Comparison of ENCODE assay signal across 9 cellular contexts in the genomic region with DNA sequence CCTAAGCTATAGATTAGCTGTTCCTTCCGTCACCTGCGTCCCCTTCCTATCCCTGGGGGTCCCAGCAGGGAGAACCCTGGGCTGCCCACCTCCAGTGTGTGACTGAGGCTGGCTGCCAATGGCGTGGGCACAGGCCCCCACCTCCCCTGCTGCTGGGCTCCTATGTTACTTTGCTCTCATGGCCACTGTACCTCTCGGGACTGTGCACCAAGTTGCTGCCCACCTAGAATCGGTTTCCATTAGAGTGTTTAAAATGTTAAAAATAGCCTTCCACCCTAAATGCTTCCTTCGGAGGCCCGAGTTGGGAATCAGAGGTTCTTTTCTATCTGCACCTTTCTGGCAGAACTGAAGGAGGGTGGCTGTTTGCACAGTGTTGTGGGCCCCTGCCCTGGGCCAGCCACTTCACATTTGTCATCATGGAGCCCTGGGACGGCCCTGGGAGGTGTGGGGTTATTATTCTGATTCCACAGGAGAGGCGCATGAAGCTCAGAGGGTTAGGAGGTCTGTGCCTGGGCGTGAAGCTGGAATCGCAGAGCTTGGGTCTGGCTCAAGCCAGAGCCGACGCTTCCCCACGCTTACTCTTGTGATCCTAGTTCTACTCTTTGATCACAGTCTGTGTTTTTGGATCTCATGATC. TPM values are rescaled to one million over a fixed set of nuclear protein-coding genes. Genes with fewer than 3 reads are reported as not detected.
DNase-seq lines count a peak whose midpoint lies in the region; ATAC-seq and TF ChIP-seq lines count a peak whose summit lies in the region.
"Had no signal": no experiment of that assay in that cellular context is flagged by ENCODE, and none has a peak within 500 bp of the region (broad histone marks: within the 10 kb centered on the region; RNA-seq: fewer than 3 reads in every experiment).

No MANE protein-coding gene starts in this region.

- CTCF ChIA-PET in activated CD4-positive, alpha-beta memory T cell treated with anti-CD3 and anti-CD28 coated beads for 36 hours (lab: Charles Lee): interaction anchor here (1.2 to 2.6 kb wide), 10 partner anchors 10 to 261 kb away, joined by 3 to 11 read pairs (median 4); a partner anchor contains a TSS

- H3K4me1 Mint-ChIP-seq in activated CD4-positive, alpha-beta memory T cell treated with anti-CD3 and anti-CD28 coated beads for 36 hours (ENCODE audit: low read depth): peaks cover 88% of the 10 kb centered on the region

- peak overlapping the region; percentile 44 to 93 (median 90) for H3K27ac ChIP-seq in heart right ventricle

- H3K4me1 ChIP-seq in heart right ventricle (peaks cover 23 to 99% (median 70%) of the 10 kb centered on the region in 9 donors), skeletal muscle satellite cell (ENCODE audit: control insufficient read depth, insufficient read depth, low read length) (peaks cover 86% of the 10 kb centered on the region), BE2C (no peaks in the 10 kb centered on the region; the same call in 1 of the 2 replicates)

- no peaks in the 10 kb centered on the region for H3K36me3 ChIP-seq in GM06990 (ENCODE audit: control insufficient read depth, insufficient read depth, low read length)
- no peaks in the 10 kb centered on the region for H3K36me3 ChIP-seq in heart right ventricle
- H3K36me3 ChIP-seq in skeletal muscle satellite cell (ENCODE audit: insufficient read depth, low read length): no peaks in the 10 kb centered on the region
- no peaks in the 10 kb centered on the region for H3K36me3 ChIP-seq in BE2C

- DNase-seq in GM06990 (ENCODE audit: extremely low read depth, insufficient read length) (peak; percentile 55), heart right ventricle (no peak), BE2C (no peak), anterior cingulate cortex (lab: John Stamatoyannopoulos, UW) (no peak)
- no peak for DNase-seq in activated CD4-positive, alpha-beta memory T cell treated with anti-CD3 and anti-CD28 coated beads for 36 hours
- DNase-seq: NCI-H1048 had no signal

- H3K36me3 Mint-ChIP-seq in activated CD4-positive, alpha-beta memory T cell treated with anti-CD3 and anti-CD28 coated beads for 36 hours: no peaks in the 10 kb centered on the region

- H3K27me3 Mint-ChIP-seq in activated CD4-positive, alpha-beta memory T cell treated with anti-CD3 and anti-CD28 coated beads for 36 hours: no peaks in the 10 kb centered on the region

- H3K4me3 Mint-ChIP-seq in activated CD4-positive, alpha-beta memory T cell treated with anti-CD3 and anti-CD28 coated beads for 36 hours: peak overlapping the region; percentile 46

- 55 to 66% methylated on average over 14 of the region's 14 CpGs for WGBS in heart right ventricle, 2 donors

- H3K4me3 ChIP-seq in GM06990 (replicated peaks; ENCODE audit: low read depth, low read length): no peak overlapping the region
- H3K4me3 ChIP-seq in heart right ventricle: no peak overlapping the region
- peak overlapping the region; percentile 2 for H3K4me3 ChIP-seq in skeletal muscle satellite cell (ENCODE audit: low read length)
- H3K4me3 ChIP-seq in BE2C (ENCODE audit: low read depth, low read length): no peak overlapping the region

- no peaks in the 10 kb centered on the region for H3K9me3 Mint-ChIP-seq in activated CD4-positive, alpha-beta memory T cell treated with anti-CD3 and anti-CD28 coated beads for 36 hours

- TF ChIP-seq CTCF in GM06990 (IDR thresholded peaks at IDR 0.05; ENCODE audit: insufficient read depth, low read length, poor library complexity, severe bottlenecking): no peak
- no peak for TF ChIP-seq CTCF in heart right ventricle (IDR thresholded peaks at IDR 0.05)
- TF ChIP-seq CTCF in BE2C (IDR thresholded peaks at IDR 0.05; ENCODE audit: low read depth, low read length): no peak

- intact Hi-C loops in activated CD4-positive, alpha-beta memory T cell treated with anti-CD3 and anti-CD28 coated beads for 36 hours (cut with micrococcal nuclease): loop anchor here (2.0 to 5.0 kb wide), 5 partner anchors 29 to 303 kb away; a partner anchor contains a TSS
- intact Hi-C loops in heart right ventricle (cut with DNase I): no loop called here

- H3K27me3 ChIP-seq in GM06990 (replicated peaks; ENCODE audit: control insufficient read depth, insufficient read depth, low read length): no peaks in the 10 kb centered on the region
- H3K27me3 ChIP-seq in heart right ventricle: no peaks in the 10 kb centered on the region
- H3K27me3 ChIP-seq in skeletal muscle satellite cell (ENCODE audit: control insufficient read depth, insufficient read depth, low read length): no peaks in the 10 kb centered on the region
- H3K27me3 ChIP-seq in BE2C: no peaks in the 10 kb centered on the region

- H3K9me3 ChIP-seq in heart right ventricle (no peaks in the 10 kb centered on the region), skeletal muscle satellite cell (replicated peaks; ENCODE audit: low read length) (no peaks in the 10 kb centered on the region), BE2C (no peaks in the 10 kb centered on the region)

- H3K4me2 ChIP-seq in skeletal muscle satellite cell (ENCODE audit: low read length): no peak overlapping the region

- peak overlapping the region; percentile 87 for H3K9ac ChIP-seq in skeletal muscle satellite cell (ENCODE audit: low read depth, low read length)

- POLR2A ChIA-PET in activated CD4-positive, alpha-beta memory T cell treated with anti-CD3 and anti-CD28 coated beads for 36 hours (lab: Charles Lee): interaction anchor here (0.6 to 2.4 kb wide), 5 partner anchors 10 to 54 kb away, joined by 3 to 10 read pairs (median 6); a partner anchor contains a TSS

- H3K27ac Mint-ChIP-seq in activated CD4-positive, alpha-beta memory T cell treated with anti-CD3 and anti-CD28 coated beads for 36 hours: peak overlapping the region; percentile 97

- peak in 1 of 8 donors; percentile 5 for ATAC-seq in heart right ventricle
- no peak for ATAC-seq in GM18502 (IDR thresholded peaks at IDR 0.05; ENCODE audit: poor library complexity, unreplicated experiment)
- no peak for ATAC-seq in HG02798 (IDR thresholded peaks at IDR 0.05; ENCODE audit: poor library complexity, unreplicated experiment)

RNA-seq across cellular contexts. Expression of a gene that starts 29.1 kb away (rescaled TPM):
- 1 to 10 TPM; 7.3 to 8.3 TPM for total RNA-seq in activated CD4-positive, alpha-beta memory T cell treated with anti-CD3 and anti-CD28 coated beads for 36 hours
- 1 to 10 TPM in 9 of 10 donors, under 1 TPM in 1; 0.92 to 3.6 (median 1.5) TPM for total RNA-seq in heart right ventricle
- under 1 TPM; 0.73 to 0.84 TPM for polyA plus RNA-seq in heart right ventricle
- total RNA-seq in skeletal muscle satellite cell (2012; rRNA removed): 10.9 and 15.7 TPM in 2 replicates
- 0.37 TPM for polyA plus RNA-seq in BE2C (2012; ENCODE audit: insufficient read depth, insufficient read length, low read depth)

RNA-seq across cellular contexts. Expression of a gene that starts 52.2 kb away (rescaled TPM):
- 10 to 100 TPM; 47.0 to 51.3 TPM for total RNA-seq in activated CD4-positive, alpha-beta memory T cell treated with anti-CD3 and anti-CD28 coated beads for 36 hours
- total RNA-seq in heart right ventricle: 10 to 100 TPM; 10.3 to 19.3 (median 12.0) TPM
- 10 to 100 TPM in 1 of 2 donors, 1 to 10 TPM in 1; 9.4 to 18.4 TPM for polyA plus RNA-seq in heart right ventricle
- 22.5 and 29.4 TPM in 2 replicates for total RNA-seq in skeletal muscle satellite cell (2012; rRNA removed)
- polyA plus RNA-seq in BE2C (2012; ENCODE audit: insufficient read depth, insufficient read length, low read depth): 22.8 TPM

RNA-seq across cellular contexts. Expression of a gene that starts 54.4 kb away (rescaled TPM):
- total RNA-seq in activated CD4-positive, alpha-beta memory T cell treated with anti-CD3 and anti-CD28 coated beads for 36 hours: 10 to 100 TPM; 36.9 to 39.4 TPM
- 10 to 100 TPM; 14.7 to 19.6 (median 17.7) TPM for total RNA-seq in heart right ventricle
- 10 to 100 TPM in 1 of 2 donors, 1 to 10 TPM in 1; 9.6 to 16.1 TPM for polyA plus RNA-seq in heart right ventricle
- 13.4 and 21.6 TPM in 2 replicates for total RNA-seq in skeletal muscle satellite cell (2012; rRNA removed)
- 15.8 TPM for polyA plus RNA-seq in BE2C (2012; ENCODE audit: insufficient read depth, insufficient read length, low read depth)
